17 cellular contexts compared by ENCODE assay signal in the genomic region with DNA sequence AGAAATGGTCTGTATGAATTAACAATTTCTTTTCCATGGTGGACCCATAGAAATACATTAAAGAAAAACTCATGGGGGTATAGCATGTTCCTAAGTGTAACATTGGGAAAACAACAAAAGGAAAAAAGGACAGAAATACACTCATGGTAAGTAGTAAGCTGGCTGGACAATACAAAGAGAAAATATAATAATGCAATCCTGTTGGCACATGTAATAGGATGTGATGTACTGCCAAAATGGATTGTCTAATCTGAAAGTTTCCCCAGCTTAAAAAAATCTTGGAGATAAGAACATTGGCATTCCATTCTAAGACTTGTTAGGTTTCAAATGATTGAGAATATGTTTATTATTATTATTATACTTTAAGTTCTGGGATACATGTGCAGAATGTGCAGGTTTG.
A peak's percentile ranks its signal among the peaks of the same experiment; 100 is the strongest.
DNase-seq lines count a peak whose midpoint lies in the region; ATAC-seq and TF ChIP-seq lines count a peak whose summit lies in the region.
"Had no signal": no experiment of that assay in that cellular context is flagged by ENCODE, and none has a peak within 500 bp of the region (broad histone marks: within the 10 kb centered on the region; RNA-seq: fewer than 3 reads in every experiment).

No MANE protein-coding gene starts in this region.

- H3K36me3 Mint-ChIP-seq in activated naive CD4-positive, alpha-beta T cell treated with anti-CD3 and anti-CD28 coated beads, Interleukin-2, amount 10 ng/mL, durations not matched to agents 7 days and 5 days: peaks cover 61% of the 10 kb centered on the region
- peaks cover 10 to 54% of the 10 kb centered on the region in 2 donors for H3K36me3 Mint-ChIP-seq in activated naive CD4-positive, alpha-beta T cell treated with anti-CD3 and anti-CD28 coated beads, Interleukin-2, amount 50 U/mL, for 72 hours
- peaks cover 35 to 42% of the 10 kb centered on the region in 2 donors for H3K36me3 Mint-ChIP-seq in stimulated activated naive B cell treated with anti-CD40 and anti-IgM and Interleukin-4, amounts not matched to agents 10 μg/mL and 1 μg/mL and 100 μg/mL, for 72 hours

- peaks cover 34 to 60% of the 10 kb centered on the region in 2 donors for H3K4me1 ChIP-seq in adrenal gland (replicated peaks in 1 of 2)

- no peak overlapping the region for H3K4me3 Mint-ChIP-seq in activated naive CD4-positive, alpha-beta T cell treated with anti-CD3 and anti-CD28 coated beads, Interleukin-2, amount 10 ng/mL, durations not matched to agents 7 days and 5 days
- no peak overlapping the region for H3K4me3 Mint-ChIP-seq in stimulated activated naive B cell treated with anti-CD40 and anti-IgM and Interleukin-4, amounts not matched to agents 10 μg/mL and 1 μg/mL and 100 μg/mL, for 72 hours
- H3K4me3 Mint-ChIP-seq: nephron progenitor cell had no signal

- CTCF ChIA-PET in activated naive CD4-positive, alpha-beta T cell treated with anti-CD3 and anti-CD28 coated beads, Interleukin-2, amount 10 ng/mL, durations not matched to agents 7 days and 5 days (lab: Charles Lee): no interaction called here

- DNase-seq in activated naive CD4-positive, alpha-beta T cell treated with anti-CD3 and anti-CD28 coated beads, Interleukin-2, amount 10 ng/mL, durations not matched to agents 7 days and 5 days: no peak
- no peak for DNase-seq in activated naive CD4-positive, alpha-beta T cell treated with anti-CD3 and anti-CD28 coated beads, Interleukin-2, amount 50 U/mL, for 72 hours (ENCODE audit: low spot score in 2 of 2)
- DNase-seq in choroid plexus epithelial cell (ENCODE audit: low read depth) (peak; percentile 65), left lobe of liver (ENCODE audit: low spot score) (no peak), NCI-H2029 (lab: John Stamatoyannopoulos, UW) (no peak), adrenal gland (no peak)
- no peak for DNase-seq in stimulated activated naive B cell treated with anti-CD40 and anti-IgM and Interleukin-4, amounts not matched to agents 10 μg/mL and 1 μg/mL and 100 μg/mL, for 72 hours
- no peak for DNase-seq in stimulated activated CD4-positive, alpha-beta T cell treated with anti-CD3 and anti-CD28 coated beads, Interleukin-15, amount 100 ng/mL, for 24 hours
- DNase-seq: activated CD4-positive, CD25-positive, alpha-beta regulatory T cell treated with anti-CD3 and anti-CD28 coated beads, Interleukin-2, amount 50 U/mL, for 72 hours; CD8-positive, alpha-beta memory T cell; cortex of kidney; NCI-H1436 treated with DMSO at 0.1 percent for 48 hours; nephron progenitor cell; SHP77 treated with DMSO at 0.1 percent for 48 hours; stimulated activated CD4-positive, alpha-beta T cell treated with anti-CD3 and anti-CD28 coated beads, Interleukin-2, amount 100 ng/mL, for 48 hours; thyroid gland had no signal

- peaks cover 39% of the 10 kb centered on the region for H3K4me1 Mint-ChIP-seq in activated naive CD4-positive, alpha-beta T cell treated with anti-CD3 and anti-CD28 coated beads, Interleukin-2, amount 10 ng/mL, durations not matched to agents 7 days and 5 days
- peaks cover 21 to 52% of the 10 kb centered on the region in 2 donors for H3K4me1 Mint-ChIP-seq in stimulated activated naive B cell treated with anti-CD40 and anti-IgM and Interleukin-4, amounts not matched to agents 10 μg/mL and 1 μg/mL and 100 μg/mL, for 72 hours
- H3K4me1 Mint-ChIP-seq: nephron progenitor cell had no signal

- intact Hi-C loops in adrenal gland (cut with DNase I): no loop called here

- no peaks in the 10 kb centered on the region for H3K9me3 Mint-ChIP-seq in activated naive CD4-positive, alpha-beta T cell treated with anti-CD3 and anti-CD28 coated beads, Interleukin-2, amount 10 ng/mL, durations not matched to agents 7 days and 5 days
- H3K9me3 Mint-ChIP-seq in activated naive CD4-positive, alpha-beta T cell treated with anti-CD3 and anti-CD28 coated beads, Interleukin-2, amount 50 U/mL, for 72 hours: no peaks in the 10 kb centered on the region
- H3K9me3 Mint-ChIP-seq in stimulated activated naive B cell treated with anti-CD40 and anti-IgM and Interleukin-4, amounts not matched to agents 10 μg/mL and 1 μg/mL and 100 μg/mL, for 72 hours: no peaks in the 10 kb centered on the region
- H3K9me3 Mint-ChIP-seq: nephron progenitor cell had no signal

- H3K4me3 ChIP-seq in choroid plexus epithelial cell (ENCODE audit: low read depth, low read length) (no peak overlapping the region), adrenal gland (no peak overlapping the region)
- H3K4me3 ChIP-seq: A549, thyroid gland had no signal

- no peak for ATAC-seq in activated naive CD4-positive, alpha-beta T cell treated with anti-CD3 and anti-CD28 coated beads, Interleukin-2, amount 50 U/mL, for 72 hours
- ATAC-seq in left lobe of liver: peak; percentile 68
- no peak for ATAC-seq in stimulated activated naive B cell treated with anti-CD40 and anti-IgM and Interleukin-4, amounts not matched to agents 10 μg/mL and 1 μg/mL and 100 μg/mL, for 72 hours (replicated peaks)
- ATAC-seq: A549 had no signal

- H3K27me3 Mint-ChIP-seq in activated naive CD4-positive, alpha-beta T cell treated with anti-CD3 and anti-CD28 coated beads, Interleukin-2, amount 10 ng/mL, durations not matched to agents 7 days and 5 days: no peaks in the 10 kb centered on the region
- no peaks in the 10 kb centered on the region for H3K27me3 Mint-ChIP-seq in stimulated activated naive B cell treated with anti-CD40 and anti-IgM and Interleukin-4, amounts not matched to agents 10 μg/mL and 1 μg/mL and 100 μg/mL, for 72 hours

- no peak for TF ChIP-seq POLR2A in adrenal gland (IDR thresholded peaks at IDR 0.05)

- peak overlapping the region; percentile 34 for H3K27ac Mint-ChIP-seq in activated naive CD4-positive, alpha-beta T cell treated with anti-CD3 and anti-CD28 coated beads, Interleukin-2, amount 10 ng/mL, durations not matched to agents 7 days and 5 days
- H3K27ac Mint-ChIP-seq in activated naive CD4-positive, alpha-beta T cell treated with anti-CD3 and anti-CD28 coated beads, Interleukin-2, amount 50 U/mL, for 72 hours: peak overlapping the region in 1 of 2 donors; percentile 60
- peak overlapping the region; percentile 33 for H3K27ac Mint-ChIP-seq in stimulated activated naive B cell treated with anti-CD40 and anti-IgM and Interleukin-4, amounts not matched to agents 10 μg/mL and 1 μg/mL and 100 μg/mL, for 72 hours
- H3K27ac Mint-ChIP-seq: nephron progenitor cell had no signal

- no peaks in the 10 kb centered on the region for H3K9me3 ChIP-seq in adrenal gland (replicated peaks in 1 of 3)
- H3K9me3 ChIP-seq: A549, thyroid gland had no signal

- no peaks in the 10 kb centered on the region for H3K27me3 ChIP-seq in adrenal gland
- H3K27me3 ChIP-seq: thyroid gland had no signal

- H3K36me3 ChIP-seq in adrenal gland (replicated peaks in 1 of 2): no peaks in the 10 kb centered on the region
- H3K36me3 ChIP-seq: thyroid gland had no signal

- no peak overlapping the region for H3K27ac ChIP-seq in adrenal gland
- H3K27ac ChIP-seq: A549 had no signal

- TF ChIP-seq CTCF in choroid plexus epithelial cell (conservative IDR thresholded peaks at IDR 0.05; ENCODE audit: low read depth, low read length): no peak
- no peak for TF ChIP-seq CTCF in adrenal gland (IDR thresholded peaks at IDR 0.05)
